ENCODE assay signal across 15 cellular contexts in the genomic region with DNA sequence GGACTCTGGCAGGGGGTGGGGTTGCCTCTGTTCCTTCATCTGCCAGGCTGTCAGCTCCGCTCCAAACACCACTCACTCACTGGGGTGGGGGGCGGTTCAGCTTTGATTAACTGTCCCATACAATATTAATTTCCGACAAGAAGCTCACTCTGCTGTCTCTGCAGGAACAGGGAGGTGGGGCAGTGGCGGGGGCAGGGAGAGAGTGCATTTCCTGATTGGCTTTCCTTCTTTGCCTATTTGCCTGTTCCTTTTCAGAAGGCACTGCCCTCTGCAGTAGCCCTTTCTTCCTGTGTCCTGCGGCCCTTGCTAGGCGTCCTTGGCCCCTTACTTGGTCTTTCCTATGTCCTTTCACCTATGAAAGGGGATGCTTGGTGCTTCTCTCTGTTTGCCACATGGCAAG.
"Had no signal": no experiment of that assay in that cellular context is flagged by ENCODE, and none has a peak within 500 bp of the region (broad histone marks: within the 10 kb centered on the region; RNA-seq: fewer than 3 reads in every experiment).

No MANE protein-coding gene starts in this region.

- H3K36me3 Mint-ChIP-seq: naive thymus-derived CD4-positive, alpha-beta T cell had no signal

- H3K9me3 Mint-ChIP-seq: activated CD8-positive, alpha-beta T cell treated with anti-CD3 and anti-CD28 coated beads for 36 hours had no signal

- H3K9me3 ChIP-seq: ascending aorta, gastroesophageal sphincter, psoas muscle, suprapubic skin had no signal

- DNase-seq: activated CD8-positive, alpha-beta memory T cell treated with anti-CD3 and anti-CD28 coated beads, Interleukin-2, amount 50 U/mL, for 48 hours; activated CD8-positive, alpha-beta T cell treated with anti-CD3 and anti-CD28 coated beads for 36 hours; activated naive CD4-positive, alpha-beta T cell; effector CD4-positive, alpha-beta T cell; naive thymus-derived CD4-positive, alpha-beta T cell; psoas muscle; stimulated activated CD4-positive, alpha-beta T cell treated with anti-CD3 and anti-CD28 coated beads, Interleukin-2, amount 100 ng/mL, for 48 hours; stimulated activated CD8-positive, alpha-beta memory T cell treated with anti-CD3 and anti-CD28 coated beads, Interleukin-4, amount 100 ng/mL, for 48 hours; stimulated activated naive CD8-positive, alpha-beta T cell treated with anti-CD3 and anti-CD28 coated beads, Interleukin-15, Interleukin-2, amounts not matched to agents 100 U/mL and 50 U/mL, for 24 hours had no signal

- H3K4me1 ChIP-seq: ascending aorta, suprapubic skin had no signal

- H3K4me3 Mint-ChIP-seq: activated CD8-positive, alpha-beta T cell treated with anti-CD3 and anti-CD28 coated beads for 36 hours; naive thymus-derived CD4-positive, alpha-beta T cell had no signal

- H3K27ac ChIP-seq: ascending aorta, coronary artery, gastroesophageal sphincter, hepatocyte, psoas muscle, suprapubic skin had no signal

- H3K4me1 Mint-ChIP-seq: naive thymus-derived CD4-positive, alpha-beta T cell had no signal

- H3K27ac Mint-ChIP-seq: activated CD8-positive, alpha-beta T cell treated with anti-CD3 and anti-CD28 coated beads for 36 hours; naive thymus-derived CD4-positive, alpha-beta T cell had no signal

- H3K4me2 ChIP-seq: hepatocyte had no signal

- ATAC-seq: activated CD8-positive, alpha-beta T cell treated with anti-CD3 and anti-CD28 coated beads for 36 hours; gastroesophageal sphincter; naive thymus-derived CD4-positive, alpha-beta T cell; psoas muscle; stimulated activated naive CD8-positive, alpha-beta T cell treated with anti-CD3 and anti-CD28 coated beads, Interleukin-15, Interleukin-2, amounts not matched to agents 100 U/mL and 50 U/mL, for 24 hours had no signal

- H3K4me3 ChIP-seq: ascending aorta, coronary artery, gastroesophageal sphincter, hepatocyte, lung, psoas muscle, suprapubic skin had no signal

- H2AFZ ChIP-seq: hepatocyte had no signal

- H3K36me3 ChIP-seq: ascending aorta, gastroesophageal sphincter, suprapubic skin had no signal

- H3K27me3 ChIP-seq: ascending aorta, gastroesophageal sphincter, hepatocyte had no signal

- H3K79me2 ChIP-seq: hepatocyte had no signal
